ENCODE assay signal across 1 cellular context in the genomic region with DNA sequence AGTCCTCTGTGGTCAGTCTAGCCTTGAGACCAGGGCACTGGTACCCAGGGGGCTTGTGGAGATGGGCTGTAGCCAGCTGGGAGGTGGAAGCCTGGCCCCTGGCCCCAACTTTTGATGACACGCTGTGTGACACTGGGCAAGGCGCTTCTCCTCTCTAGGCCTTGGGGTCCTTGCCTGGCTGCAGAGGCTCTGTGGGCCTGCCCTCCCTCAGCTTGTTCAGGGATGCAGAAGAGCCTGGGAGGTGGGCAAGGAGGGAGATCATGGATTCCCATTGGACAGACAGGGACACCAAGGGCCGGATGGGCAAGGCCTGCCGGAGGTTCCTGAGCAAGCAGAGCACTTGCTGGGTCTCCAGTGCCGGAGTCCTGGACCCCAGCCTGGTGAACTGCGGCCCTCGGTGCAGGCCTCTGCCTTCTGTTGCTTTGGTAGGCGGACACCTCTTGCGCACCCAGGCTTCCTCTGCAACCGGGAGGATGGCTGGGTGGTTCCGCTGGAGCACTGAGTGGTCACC.
TF ChIP-seq lines count a peak whose summit lies in the region.

No MANE protein-coding gene starts in this region.

TF ChIP-seq in GM23338, 12 proteins besides CTCF, POLR2A, EP300 and RAD21:
- TF ChIP-seq REST (IDR thresholded peaks at IDR 0.05; ENCODE audit: unreplicated experiment) (no peak), ZNF114 (CRISPR knock-in tag; IDR thresholded peaks at IDR 0.05) (no peak), POLR2AphosphoS5 (IDR thresholded peaks at IDR 0.05; ENCODE audit: low read depth) (no peak), ZNF331 (CRISPR knock-in tag; IDR thresholded peaks at IDR 0.05; ENCODE audit: low read depth) (no peak), EZH2phosphoT487 (IDR thresholded peaks at IDR 0.05; ENCODE audit: unreplicated experiment) (no peak), CREB1 (CRISPR knock-in tag; IDR thresholded peaks at IDR 0.05; ENCODE audit: low read depth) (no peak), NANOG (IDR thresholded peaks at IDR 0.05; ENCODE audit: borderline replicate concordance) (no peak), JUNB (IDR thresholded peaks at IDR 0.05; ENCODE audit: unreplicated experiment) (no peak)
- TF ChIP-seq, protein P1, sequence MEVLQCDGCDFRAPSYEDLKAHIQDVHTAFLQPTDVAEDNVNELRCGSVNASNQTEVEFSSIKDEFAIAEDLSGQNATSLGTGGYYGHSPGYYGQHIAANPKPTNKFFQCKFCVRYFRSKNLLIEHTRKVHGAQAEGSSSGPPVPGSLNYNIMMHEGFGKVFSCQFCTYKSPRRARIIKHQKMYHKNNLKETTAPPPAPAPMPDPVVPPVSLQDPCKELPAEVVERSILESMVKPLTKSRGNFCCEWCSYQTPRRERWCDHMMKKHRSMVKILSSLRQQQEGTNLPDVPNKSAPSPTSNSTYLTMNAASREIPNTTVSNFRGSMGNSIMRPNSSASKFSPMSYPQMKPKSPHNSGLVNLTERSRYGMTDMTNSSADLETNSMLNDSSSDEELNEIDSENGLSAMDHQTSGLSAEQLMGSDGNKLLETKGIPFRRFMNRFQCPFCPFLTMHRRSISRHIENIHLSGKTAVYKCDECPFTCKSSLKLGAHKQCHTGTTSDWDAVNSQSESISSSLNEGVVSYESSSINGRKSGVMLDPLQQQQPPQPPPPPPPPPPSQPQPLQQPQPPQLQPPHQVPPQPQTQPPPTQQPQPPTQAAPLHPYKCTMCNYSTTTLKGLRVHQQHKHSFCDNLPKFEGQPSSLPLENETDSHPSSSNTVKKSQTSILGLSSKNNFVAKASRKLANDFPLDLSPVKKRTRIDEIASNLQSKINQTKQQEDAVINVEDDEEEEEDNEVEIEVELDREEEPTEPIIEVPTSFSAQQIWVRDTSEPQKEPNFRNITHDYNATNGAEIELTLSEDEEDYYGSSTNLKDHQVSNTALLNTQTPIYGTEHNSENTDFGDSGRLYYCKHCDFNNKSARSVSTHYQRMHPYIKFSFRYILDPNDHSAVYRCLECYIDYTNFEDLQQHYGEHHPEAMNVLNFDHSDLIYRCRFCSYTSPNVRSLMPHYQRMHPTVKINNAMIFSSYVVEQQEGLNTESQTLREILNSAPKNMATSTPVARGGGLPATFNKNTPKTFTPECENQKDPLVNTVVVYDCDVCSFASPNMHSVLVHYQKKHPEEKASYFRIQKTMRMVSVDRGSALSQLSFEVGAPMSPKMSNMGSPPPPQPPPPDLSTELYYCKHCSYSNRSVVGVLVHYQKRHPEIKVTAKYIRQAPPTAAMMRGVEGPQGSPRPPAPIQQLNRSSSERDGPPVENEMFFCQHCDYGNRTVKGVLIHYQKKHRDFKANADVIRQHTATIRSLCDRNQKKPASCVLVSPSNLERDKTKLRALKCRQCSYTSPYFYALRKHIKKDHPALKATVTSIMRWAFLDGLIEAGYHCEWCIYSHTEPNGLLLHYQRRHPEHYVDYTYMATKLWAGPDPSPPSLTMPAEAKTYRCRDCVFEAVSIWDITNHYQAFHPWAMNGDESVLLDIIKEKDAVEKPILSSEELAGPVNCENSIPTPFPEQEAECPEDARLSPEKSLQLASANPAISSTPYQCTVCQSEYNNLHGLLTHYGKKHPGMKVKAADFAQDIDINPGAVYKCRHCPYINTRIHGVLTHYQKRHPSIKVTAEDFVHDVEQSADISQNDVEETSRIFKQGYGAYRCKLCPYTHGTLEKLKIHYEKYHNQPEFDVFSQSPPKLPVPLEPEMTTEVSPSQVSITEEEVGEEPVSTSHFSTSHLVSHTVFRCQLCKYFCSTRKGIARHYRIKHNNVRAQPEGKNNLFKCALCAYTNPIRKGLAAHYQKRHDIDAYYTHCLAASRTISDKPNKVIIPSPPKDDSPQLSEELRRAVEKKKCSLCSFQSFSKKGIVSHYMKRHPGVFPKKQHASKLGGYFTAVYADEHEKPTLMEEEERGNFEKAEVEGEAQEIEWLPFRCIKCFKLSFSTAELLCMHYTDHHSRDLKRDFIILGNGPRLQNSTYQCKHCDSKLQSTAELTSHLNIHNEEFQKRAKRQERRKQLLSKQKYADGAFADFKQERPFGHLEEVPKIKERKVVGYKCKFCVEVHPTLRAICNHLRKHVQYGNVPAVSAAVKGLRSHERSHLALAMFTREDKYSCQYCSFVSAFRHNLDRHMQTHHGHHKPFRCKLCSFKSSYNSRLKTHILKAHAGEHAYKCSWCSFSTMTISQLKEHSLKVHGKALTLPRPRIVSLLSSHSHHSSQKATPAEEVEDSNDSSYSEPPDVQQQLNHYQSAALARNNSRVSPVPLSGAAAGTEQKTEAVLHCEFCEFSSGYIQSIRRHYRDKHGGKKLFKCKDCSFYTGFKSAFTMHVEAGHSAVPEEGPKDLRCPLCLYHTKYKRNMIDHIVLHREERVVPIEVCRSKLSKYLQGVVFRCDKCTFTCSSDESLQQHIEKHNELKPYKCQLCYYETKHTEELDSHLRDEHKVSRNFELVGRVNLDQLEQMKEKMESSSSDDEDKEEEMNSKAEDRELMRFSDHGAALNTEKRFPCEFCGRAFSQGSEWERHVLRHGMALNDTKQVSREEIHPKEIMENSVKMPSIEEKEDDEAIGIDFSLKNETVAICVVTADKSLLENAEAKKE (CRISPR knock-in tag; IDR thresholded peaks at IDR 0.05) = no peak
